Comparison of ENCODE assay signal across 24 cellular contexts in genomic region chr11:116876656-116877055, GRCh38. TPM values are rescaled to one million over a fixed set of nuclear protein-coding genes. Genes with fewer than 3 reads are reported as not detected.
DNase-seq lines count a peak whose midpoint lies in the region; ATAC-seq and TF ChIP-seq lines count a peak whose summit lies in the region.
"Had no signal": no experiment of that assay in that cellular context is flagged by ENCODE, and none has a peak within 500 bp of the region (broad histone marks: within the 10 kb centered on the region; RNA-seq: fewer than 3 reads in every experiment).

No MANE protein-coding gene starts in this region.

- no peak overlapping the region for H3K27ac ChIP-seq in CD4-positive, alpha-beta memory T cell (ENCODE audit: low read depth, low read length)
- H3K27ac ChIP-seq in endodermal cell (ENCODE audit: low read depth, low read length) (no peak overlapping the region), trophoblast cell (ENCODE audit: low read depth, low read length) (no peak overlapping the region), tibial nerve (no peak overlapping the region)
- no peak overlapping the region for H3K27ac ChIP-seq in CD4-positive, alpha-beta T cell (ENCODE audit: low read depth, low read length)

- no peak overlapping the region for H4K12ac ChIP-seq in trophoblast cell (ENCODE audit: low read depth, low read length)

- no peak for TF ChIP-seq POLR2A in tibial nerve (IDR thresholded peaks at IDR 0.05)

- no peaks in the 10 kb centered on the region for H3K27me3 ChIP-seq in CD4-positive, alpha-beta memory T cell (ENCODE audit: insufficient read depth, low read length)
- H3K27me3 ChIP-seq in Loucy (ENCODE audit: insufficient read depth, low read length, poor library complexity, severe bottlenecking) (no peaks in the 10 kb centered on the region), endodermal cell (ENCODE audit: control insufficient read depth, insufficient read depth, low read length, poor library complexity, severe bottlenecking) (no peaks in the 10 kb centered on the region), trophoblast cell (ENCODE audit: insufficient read depth, low read length) (no peaks in the 10 kb centered on the region), tibial nerve (no peaks in the 10 kb centered on the region)
- H3K27me3 ChIP-seq in CD4-positive, alpha-beta T cell (ENCODE audit: control insufficient read depth, insufficient read depth, low read length) = no peaks in the 10 kb centered on the region
- H3K27me3 ChIP-seq: BE2C had no signal

- no peaks in the 10 kb centered on the region for H3K27me3 Mint-ChIP-seq in CD4-positive, alpha-beta memory T cell
- H3K27me3 Mint-ChIP-seq in endodermal cell (ENCODE audit: insufficient read depth) = no peaks in the 10 kb centered on the region
- H3K27me3 Mint-ChIP-seq in CD4-positive, alpha-beta T cell = no peaks in the 10 kb centered on the region

- H3K36me3 ChIP-seq in CD4-positive, alpha-beta memory T cell (ENCODE audit: insufficient read depth, low read length) = peaks cover 37% of the 10 kb centered on the region
- H3K36me3 ChIP-seq in Loucy (ENCODE audit: insufficient read depth, low read length) = peaks cover 29% of the 10 kb centered on the region; the same call in 1 of the 2 replicates
- H3K36me3 ChIP-seq in endodermal cell (ENCODE audit: control insufficient read depth, insufficient read depth, low read length) = peaks cover 52% of the 10 kb centered on the region
- H3K36me3 ChIP-seq in trophoblast cell (ENCODE audit: control insufficient read depth in 1 of 2, insufficient read depth in 2 of 2, low read length in 2 of 2) = peaks cover 5 to 16% of the 10 kb centered on the region in 2 experiments
- H3K36me3 ChIP-seq in tibial nerve = peaks cover 0 to 54% (median 6%) of the 10 kb centered on the region in 3 donors

- peaks cover 9 to 12% (median 11%) of the 10 kb centered on the region in 4 donors for H3K4me1 Mint-ChIP-seq in CD4-positive, alpha-beta memory T cell
- H3K4me1 Mint-ChIP-seq in endodermal cell = no peaks in the 10 kb centered on the region
- peaks cover 10% of the 10 kb centered on the region for H3K4me1 Mint-ChIP-seq in CD4-positive, alpha-beta T cell (ENCODE audit: low read depth)

- H4K20me1 ChIP-seq in Loucy (ENCODE audit: insufficient read depth, low read length, poor library complexity, severe bottlenecking) = no peaks in the 10 kb centered on the region

- peak overlapping the region in 4 of 7 donors; percentile 36 to 47 (median 44) for H3K27ac Mint-ChIP-seq in CD4-positive, alpha-beta memory T cell
- no peak overlapping the region for H3K27ac Mint-ChIP-seq in endodermal cell
- H3K27ac Mint-ChIP-seq in CD4-positive, alpha-beta T cell = no peak overlapping the region

- no peak overlapping the region for H3K4me3 ChIP-seq in CD4-positive, alpha-beta memory T cell (ENCODE audit: low read length in 2 of 2)
- H3K4me3 ChIP-seq in Loucy (ENCODE audit: low read length, poor library complexity, severe bottlenecking) = peak overlapping the region; percentile 15
- no peak overlapping the region for H3K4me3 ChIP-seq in endodermal cell (ENCODE audit: low read length)
- no peak overlapping the region for H3K4me3 ChIP-seq in trophoblast cell (ENCODE audit: low read depth, low read length)
- H3K4me3 ChIP-seq in tibial nerve = no peak overlapping the region

- no peak overlapping the region for H4K91ac ChIP-seq in trophoblast cell (ENCODE audit: low read depth, low read length)

- H2BK5ac ChIP-seq in trophoblast cell (ENCODE audit: low read depth, low read length, poor library complexity) = no peak overlapping the region

- no peak for DNase-seq in CD4-positive, alpha-beta memory T cell
- DNase-seq in endodermal cell = peak; percentile 53
- peak; percentile 76 to 94 for DNase-seq in trophoblast cell
- no peak for DNase-seq in HEK293T (ENCODE audit: extremely low spot score)
- no peak for DNase-seq in CD4-positive, alpha-beta T cell
- no peak for DNase-seq in tibial nerve (ENCODE audit: low spot score in 2 of 2)
- DNase-seq: 8988T, ACHN, BE2C, DMS53, NCI-H1092 treated with DMSO at 0.1 percent for 48 hours, NCI-H146, NCI-H1930, NCI-H2227 treated with DMSO at 0.1 percent for 48 hours, NCI-H510A, NCI-H69, SHP77 treated with DMSO at 0.1 percent for 48 hours had no signal

- no peak for TF ChIP-seq EP300 in tibial nerve (IDR thresholded peaks at IDR 0.05)

- no peak overlapping the region for H3K23ac ChIP-seq in trophoblast cell (ENCODE audit: low read length)

- H2BK120ac ChIP-seq in trophoblast cell (ENCODE audit: insufficient read depth, low read length, poor library complexity) = no peak overlapping the region

- H2AFZ ChIP-seq in Loucy (ENCODE audit: low read length) (no peak overlapping the region), trophoblast cell (ENCODE audit: insufficient read depth, low read length, poor library complexity) (no peak overlapping the region)

- no peak overlapping the region for H3K4me3 Mint-ChIP-seq in CD4-positive, alpha-beta memory T cell
- no peak overlapping the region for H3K4me3 Mint-ChIP-seq in endodermal cell
- no peak overlapping the region for H3K4me3 Mint-ChIP-seq in CD4-positive, alpha-beta T cell
- H3K4me3 Mint-ChIP-seq: CD14-positive monocyte had no signal

- WGBS in endodermal cell (ENCODE audit: insufficient coverage in 1 of 2, insufficient read length in 1 of 2), 2 experiments = 94% methylated on average over 6 to 8 of the region's 8 CpGs
- WGBS in trophoblast cell (ENCODE audit: extremely low coverage, insufficient coverage, insufficient read length) = no CpG with 5 or more reads among the region's 8 CpGs
- WGBS in tibial nerve, 2 donors = 90 to 91% methylated on average over 8 of the region's 8 CpGs

- no peaks in the 10 kb centered on the region for H3K79me2 ChIP-seq in Loucy (ENCODE audit: insufficient read depth, low read length)
- no peaks in the 10 kb centered on the region for H3K79me2 ChIP-seq in trophoblast cell (ENCODE audit: control insufficient read depth, insufficient read depth, low read length, poor library complexity)

- H3F3A ChIP-seq in Loucy (ENCODE audit: low read depth) = no peaks in the 10 kb centered on the region

- H3K9me3 Mint-ChIP-seq in CD4-positive, alpha-beta memory T cell = peaks cover 0 to 2% (median 0%) of the 10 kb centered on the region in 8 donors
- no peaks in the 10 kb centered on the region for H3K9me3 Mint-ChIP-seq in endodermal cell
- H3K9me3 Mint-ChIP-seq in CD4-positive, alpha-beta T cell = no peaks in the 10 kb centered on the region
- H3K9me3 Mint-ChIP-seq: CD14-positive monocyte had no signal

- no peak overlapping the region for H2AK5ac ChIP-seq in trophoblast cell (ENCODE audit: low read length)

- no peaks in the 10 kb centered on the region for H3K79me1 ChIP-seq in trophoblast cell (ENCODE audit: low read length)

- H3K9me3 ChIP-seq in CD4-positive, alpha-beta memory T cell (ENCODE audit: control insufficient read depth in 1 of 2, low read length in 2 of 2) = no peaks in the 10 kb centered on the region
- no peaks in the 10 kb centered on the region for H3K9me3 ChIP-seq in Loucy (ENCODE audit: insufficient read depth, low read depth, low read length)
- no peaks in the 10 kb centered on the region for H3K9me3 ChIP-seq in endodermal cell (ENCODE audit: control insufficient read depth, low read length)
- H3K9me3 ChIP-seq in trophoblast cell (ENCODE audit: insufficient read depth, low read depth, low read length) = no peaks in the 10 kb centered on the region
- no peaks in the 10 kb centered on the region for H3K9me3 ChIP-seq in CD4-positive, alpha-beta T cell (ENCODE audit: control insufficient read depth, low read length)
- no peaks in the 10 kb centered on the region for H3K9me3 ChIP-seq in tibial nerve
- H3K9me3 ChIP-seq: BE2C had no signal

- TF ChIP-seq CTCF in Loucy (conservative IDR thresholded peaks at IDR 0.05; ENCODE audit: low read length) (no peak; the same call in 1 of the 2 replicates), endodermal cell (conservative IDR thresholded peaks at IDR 0.05) (no peak), tibial nerve (IDR thresholded peaks at IDR 0.05) (no peak)
- no peak for TF ChIP-seq CTCF in CD4-positive, alpha-beta T cell (IDR thresholded peaks at IDR 0.05)

- H4K8ac ChIP-seq in trophoblast cell (ENCODE audit: low read depth, low read length) = no peak overlapping the region

- H3K4me1 ChIP-seq in CD4-positive, alpha-beta memory T cell (ENCODE audit: insufficient read depth, low read length) = no peaks in the 10 kb centered on the region
- H3K4me1 ChIP-seq in Loucy (ENCODE audit: insufficient read depth, low read length, poor library complexity, severe bottlenecking) = peaks cover 55% of the 10 kb centered on the region
- H3K4me1 ChIP-seq in endodermal cell (ENCODE audit: control insufficient read depth, insufficient read depth, low read length) = no peaks in the 10 kb centered on the region
- peaks cover 10 to 15% of the 10 kb centered on the region in 2 experiments for H3K4me1 ChIP-seq in trophoblast cell (ENCODE audit: control insufficient read depth in 1 of 2, insufficient read depth in 2 of 2, low read length in 2 of 2)
- peaks cover 0 to 4% (median 0%) of the 10 kb centered on the region in 4 donors for H3K4me1 ChIP-seq in tibial nerve
- H3K4me1 ChIP-seq: BE2C had no signal

- H3K14ac ChIP-seq in trophoblast cell (ENCODE audit: low read length) = no peak overlapping the region

- H3K4me2 ChIP-seq in Loucy (ENCODE audit: low read depth, low read length, poor library complexity, severe bottlenecking) (peak overlapping the region; percentile 45), trophoblast cell (ENCODE audit: low read length) (no peak overlapping the region)

- POLR2A ChIA-PET in CD4-positive, alpha-beta memory T cell (lab: Charles Lee; ENCODE audit: partially characterized antibody) = interaction anchor here (1.0 to 1.2 kb wide), 2 partner anchors 22 to 267 kb away, joined by 3 read pairs; partner anchors contain the start of gene PAFAH1B2
- POLR2A ChIA-PET in HEK293T (lab: Yijun Ruan, JAX) = interaction anchor here (1.6 kb wide), 1 partner anchor 222 kb away, joined by 3 read pairs; no protein-coding TSS in a partner anchor
- POLR2A ChIA-PET in CD4-positive, alpha-beta T cell (lab: Charles Lee) = no interaction called here

- H2BK12ac ChIP-seq in trophoblast cell (ENCODE audit: low read length) = no peak overlapping the region

- H3K18ac ChIP-seq in trophoblast cell (ENCODE audit: low read length) = no peak overlapping the region

- intact Hi-C loops in CD4-positive, alpha-beta memory T cell (cut with micrococcal nuclease) = no loop called here
- intact Hi-C loops in CD4-positive, alpha-beta T cell (cut with DNase I, micrococcal nuclease) = no loop called here

- no peaks in the 10 kb centered on the region for H3K9me2 ChIP-seq in Loucy (replicated peaks; ENCODE audit: low read depth, low read length)

- ATAC-seq in HG03095 (IDR thresholded peaks at IDR 0.05; ENCODE audit: unreplicated experiment) = no peak
- ATAC-seq in CD4-positive, alpha-beta T cell (ENCODE audit: poor library complexity) = no peak
- ATAC-seq: Panc1 had no signal

- CTCF ChIA-PET in CD4-positive, alpha-beta memory T cell (lab: Charles Lee; ENCODE audit: partially characterized antibody) = interaction anchor here (1.0 to 8.8 kb wide), 4 partner anchors 50 to 231 kb away, joined by 3 to 155 read pairs (median 16); partner anchors contain the start of genes APOA5 and SIK3
- CTCF ChIA-PET in HEK293T (lab: Yijun Ruan, JAX) = no interaction called here
- CTCF ChIA-PET in CD4-positive, alpha-beta T cell (lab: Charles Lee) = interaction anchor here (0.9 kb wide), 1 partner anchor 48 kb away, joined by 3 read pairs; no protein-coding TSS in a partner anchor

- H3K36me3 Mint-ChIP-seq in CD4-positive, alpha-beta memory T cell = peaks cover 41 to 63% of the 10 kb centered on the region in 2 donors
- H3K36me3 Mint-ChIP-seq in endodermal cell (ENCODE audit: low read depth) = peaks cover 47% of the 10 kb centered on the region
- H3K36me3 Mint-ChIP-seq in CD4-positive, alpha-beta T cell (ENCODE audit: low read depth) = peaks cover 57% of the 10 kb centered on the region

- no peak overlapping the region for H3K4ac ChIP-seq in trophoblast cell (ENCODE audit: low read depth, low read length)

- H3K9ac ChIP-seq in Loucy (ENCODE audit: low read depth, low read length, poor library complexity, severe bottlenecking) (peak overlapping the region; percentile 41), endodermal cell (ENCODE audit: extremely low read depth, low read length, poor library complexity, severe bottlenecking) (no peak overlapping the region), trophoblast cell (ENCODE audit: low read length) (no peak overlapping the region)

RNA-seq across cellular contexts. Expression of gene APOA1, which starts 39.2 kb away (rescaled TPM):
- total RNA-seq in CD4-positive, alpha-beta memory T cell = under 1 TPM in 1 of 2 experiments, not detected in 1; 0.75 TPM
- under 1 TPM in 1 of 2 donors, not detected in 1; 0.50 TPM for polyA plus RNA-seq in CD4-positive, alpha-beta memory T cell
- total RNA-seq in endodermal cell = 100 to 1,000 TPM in 1 of 2 donors, 10 to 100 TPM in 1; 91.8 to 120 TPM
- 75.6 TPM for polyA plus RNA-seq in endodermal cell (2013, experiment 1 of 2)
- polyA plus RNA-seq in endodermal cell (2013, experiment 2 of 2) = 63.3 TPM
- 2.0 and 2.3 TPM in 2 replicates for polyA plus RNA-seq in trophoblast cell (2013)
- total RNA-seq in CD4-positive, alpha-beta T cell = under 1 TPM; 0.47 to 0.77 TPM
- 1 to 10 TPM; 4.1 to 8.4 (median 6.5) TPM for total RNA-seq in tibial nerve
- total RNA-seq: HT-29 had no signal
- polyA plus RNA-seq: CD14-positive monocyte had no signal

RNA-seq across cellular contexts. Expression of gene APOC3, which starts 46.9 kb away (rescaled TPM):
- total RNA-seq in CD4-positive, alpha-beta memory T cell = not detected
- polyA plus RNA-seq in CD4-positive, alpha-beta memory T cell = not detected
- total RNA-seq in endodermal cell (not detected), tibial nerve (not detected)
- polyA plus RNA-seq in endodermal cell (2013, experiment 1 of 2) = not detected
- not detected for polyA plus RNA-seq in endodermal cell (2013, experiment 2 of 2)
- 3.6 and 4.9 TPM in 2 replicates for polyA plus RNA-seq in trophoblast cell (2013)
- not detected for total RNA-seq in CD4-positive, alpha-beta T cell
- total RNA-seq: Daoy, HT-29, OCI-LY7 had no signal
- polyA plus RNA-seq: CD14-positive monocyte had no signal

RNA-seq across cellular contexts. Expression of gene APOA4, which starts 53.6 kb away (rescaled TPM):
- not detected for total RNA-seq in CD4-positive, alpha-beta memory T cell
- not detected for polyA plus RNA-seq in CD4-positive, alpha-beta memory T cell
- total RNA-seq in endodermal cell (under 1 TPM; 0.35 to 0.38 TPM), tibial nerve (not detected)
- polyA plus RNA-seq in endodermal cell (2013, experiment 1 of 2) = 0.64 TPM
- polyA plus RNA-seq in endodermal cell (2013, experiment 2 of 2) = 0.62 TPM
- polyA plus RNA-seq in trophoblast cell (2013) = 0.07 and 0.11 TPM in 2 replicates
- not detected for total RNA-seq in CD4-positive, alpha-beta T cell
- total RNA-seq: Daoy, HT-29, OCI-LY7 had no signal
- polyA plus RNA-seq: CD14-positive monocyte had no signal

Comparison
In these comparisons a context has a peak if more than half of its experiments do, and no peak if none do; other contexts are left out.
1. DNase-seq: peak in endodermal cell (single experiment) and trophoblast cell (2 of 2); none in CD4-positive, alpha-beta memory T cell (0 of 5), HEK293T (single experiment), CD4-positive, alpha-beta T cell (0 of 10) and tibial nerve (0 of 2).
2. H3K27ac Mint-ChIP-seq: peak in CD4-positive, alpha-beta memory T cell (4 of 7); none in endodermal cell (single experiment) and CD4-positive, alpha-beta T cell (single experiment).
3. RNA of gene APOA1, which starts 39.2 kb away (total RNA-seq): 91.8 to 120 TPM in endodermal cell; 4.1 to 8.4 TPM in tibial nerve, 0.47 to 0.77 TPM in CD4-positive, alpha-beta T cell and 0.75 TPM in CD4-positive, alpha-beta memory T cell; every median in the first group is over 4 times any median in the second.